ENCODE assay signal across 8 cellular contexts in genomic region chr1:204418174-204419063, GRCh38. TPM values are rescaled to one million over a fixed set of nuclear protein-coding genes. Genes with fewer than 3 reads are reported as not detected.
DNase-seq lines count a peak whose midpoint lies in the region; ATAC-seq, FAIRE-seq and TF ChIP-seq lines count a peak whose summit lies in the region.

No MANE protein-coding gene starts in this region.

- H3K9me3 ChIP-seq in pancreas: no peaks in the 10 kb centered on the region

- DNase-seq in EH (ENCODE audit: low read depth) (peak; percentile 77), coronary artery (ENCODE audit: low spot score) (no peak), pancreas (no peak), NCI-H2171 treated with DMSO at 0.1 percent for 48 hours (lab: John Stamatoyannopoulos, UW) (no peak)
- DNase-seq in Jurkat, Clone E6-1 (ENCODE audit: low read depth, low spot score): peak; percentile 52

- no peaks in the 10 kb centered on the region for H3K36me3 ChIP-seq in pancreas

- intact Hi-C loops in pancreas (cut with DNase I): no loop called here

- peak overlapping the region; percentile 55 to 85 for H3K27ac ChIP-seq in coronary artery
- H3K27ac ChIP-seq in pancreas: peak overlapping the region; percentile 68 to 87 (median 78)

- 67 to 69% methylated on average over 10 of the region's 10 CpGs for WGBS in pancreas, 2 donors

- H3K4me3 ChIP-seq in Jurkat, Clone E6-1 (ENCODE audit: low read length): no peak overlapping the region
- H3K4me3 ChIP-seq in coronary artery (no peak overlapping the region), pancreas (no peak overlapping the region)

- peaks cover 19 to 33% (median 30%) of the 10 kb centered on the region in 3 donors for H3K4me1 ChIP-seq in pancreas

- ATAC-seq in pancreas: peak in 3 of 4 donors; percentile 1 to 6 (median 1)
- ATAC-seq in HG02763 (IDR thresholded peaks at IDR 0.05; ENCODE audit: unreplicated experiment): no peak
- no peak for ATAC-seq in HG03520 (IDR thresholded peaks at IDR 0.05; ENCODE audit: unreplicated experiment)
- no peak for ATAC-seq in GM19351 (IDR thresholded peaks at IDR 0.05; ENCODE audit: unreplicated experiment)

- no peak for TF ChIP-seq CTCF in coronary artery (IDR thresholded peaks at IDR 0.05)
- TF ChIP-seq CTCF in pancreas (IDR thresholded peaks at IDR 0.05): no peak

- no peaks in the 10 kb centered on the region for H3K27me3 ChIP-seq in pancreas

- no peak for FAIRE-seq in pancreas (lab: Jason Lieb, UNC)

RNA-seq across cellular contexts. Expression of gene PPP1R15B, which starts 6.8 kb away (rescaled TPM):
- 17.1 TPM for polyA plus RNA-seq in Jurkat, Clone E6-1 (2012; ENCODE audit: insufficient read depth, insufficient read length)
- 10 to 100 TPM; 16.4 to 47.9 (median 23.4) TPM for total RNA-seq in pancreas
- 10 to 100 TPM in 1 of 2 donors, 1 to 10 TPM in 1; 7.8 to 11.8 TPM for polyA plus RNA-seq in pancreas

RNA-seq across cellular contexts. Expression of gene PLEKHA6, which starts 58.7 kb away (rescaled TPM):
- 0.79 TPM for polyA plus RNA-seq in Jurkat, Clone E6-1 (2012; ENCODE audit: insufficient read depth, insufficient read length)
- 10 to 100 TPM in 5 of 6 donors, 1 to 10 TPM in 1; 9.5 to 23.8 (median 15.0) TPM for total RNA-seq in pancreas
- polyA plus RNA-seq in pancreas: 10 to 100 TPM; 13.2 to 18.5 TPM

Comparison
In these comparisons a context has a peak if more than half of its experiments do, and no peak if none do; other contexts are left out.
1. DNase-seq: peak in EH (single experiment) and Jurkat, Clone E6-1 (single experiment); none in coronary artery (single experiment), pancreas (0 of 6) and NCI-H2171 treated with DMSO at 0.1 percent for 48 hours (single experiment).
2. ATAC-seq: peak in pancreas (3 of 4); none in HG02763 (single experiment), HG03520 (single experiment) and GM19351 (single experiment).